In the genomic region with DNA sequence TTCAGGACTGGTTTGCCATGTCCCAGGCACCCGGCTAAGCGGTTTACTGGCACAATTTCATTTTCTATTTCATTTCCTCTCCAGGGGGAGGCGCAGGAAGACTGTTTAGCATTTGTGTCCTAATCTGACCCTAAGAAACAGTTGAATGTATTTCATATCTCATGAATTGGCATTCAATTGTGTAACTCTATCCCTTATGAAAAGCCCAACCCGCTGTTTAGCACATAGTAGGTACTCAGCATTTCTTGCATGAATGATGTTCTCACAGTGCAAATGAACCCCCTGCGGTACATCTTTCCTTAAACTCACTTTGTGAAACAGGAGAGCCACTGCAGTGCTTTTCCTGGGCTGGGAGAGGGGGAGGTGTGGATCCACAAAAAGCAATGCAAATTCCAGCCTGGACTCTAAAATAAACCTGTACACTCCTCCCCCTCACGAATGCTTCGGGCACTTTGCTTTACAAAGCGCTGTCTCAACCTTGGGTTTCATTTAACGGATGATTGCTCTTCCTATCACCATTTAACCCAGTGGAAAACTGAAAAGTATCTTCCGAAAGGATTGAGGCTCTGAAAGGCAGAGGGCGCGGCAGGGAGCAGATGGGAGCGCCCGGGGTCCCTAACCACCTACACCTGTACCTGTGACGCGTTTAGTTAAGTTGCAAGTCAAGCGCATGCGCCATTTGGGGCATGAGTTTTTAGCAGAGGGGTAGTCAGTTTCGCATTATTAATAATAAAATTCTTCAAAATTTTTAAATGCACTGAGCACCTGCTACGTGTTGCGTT, we compare ENCODE assay signal across 1 cellular context.
TF ChIP-seq lines count a peak whose summit lies in the region.

No MANE protein-coding gene starts in this region.

TF ChIP-seq in K562, 482 proteins besides CTCF, POLR2A, EP300 and RAD21 (continued from another document):
- TF ChIP-seq MAZ (CRISPR knock-in tag; conservative IDR thresholded peaks at IDR 0.05 in 1 of 2, IDR thresholded peaks at IDR 0.05 in 1 of 2): peak in 1 of 2 experiments; percentile 33; a peak in 2 of 4 replicates
- TF ChIP-seq ARNT (IDR thresholded peaks at IDR 0.05): peak in 1 of 2 experiments; percentile 49; a peak in 1 of 4 replicates
- TF ChIP-seq CTCFL (IDR thresholded peaks at IDR 0.05; ENCODE audit: borderline replicate concordance, insufficient read depth, low read depth, low read length, poor library complexity, severe bottlenecking): peak; percentile 36
- peak; percentile 34; the same call in 1 of the 2 replicates for TF ChIP-seq EP400 (IDR thresholded peaks at IDR 0.05)
- TF ChIP-seq NFIC (IDR thresholded peaks at IDR 0.05): peak; percentile 20; the same call in 1 of the 2 replicates
- TF ChIP-seq CCNT2 (IDR thresholded peaks at IDR 0.05; ENCODE audit: borderline replicate concordance, extremely low read depth, insufficient read length, low read depth, low read length): no peak
- no peak for TF ChIP-seq TEAD2 (tag; IDR thresholded peaks at IDR 0.05)
- TF ChIP-seq ARID3A (IDR thresholded peaks at IDR 0.05; ENCODE audit: borderline replicate concordance, low read depth, low read length): peak; percentile 89
- TF ChIP-seq BRD9 (IDR thresholded peaks at IDR 0.05; ENCODE audit: low read depth, partially characterized antibody): peak; percentile 40
- TF ChIP-seq KDM2B (CRISPR knock-in tag; IDR thresholded peaks at IDR 0.05): no peak
- no peak for TF ChIP-seq USF1 (CRISPR knock-in tag; IDR thresholded peaks at IDR 0.05)
- TF ChIP-seq, protein P1, sequence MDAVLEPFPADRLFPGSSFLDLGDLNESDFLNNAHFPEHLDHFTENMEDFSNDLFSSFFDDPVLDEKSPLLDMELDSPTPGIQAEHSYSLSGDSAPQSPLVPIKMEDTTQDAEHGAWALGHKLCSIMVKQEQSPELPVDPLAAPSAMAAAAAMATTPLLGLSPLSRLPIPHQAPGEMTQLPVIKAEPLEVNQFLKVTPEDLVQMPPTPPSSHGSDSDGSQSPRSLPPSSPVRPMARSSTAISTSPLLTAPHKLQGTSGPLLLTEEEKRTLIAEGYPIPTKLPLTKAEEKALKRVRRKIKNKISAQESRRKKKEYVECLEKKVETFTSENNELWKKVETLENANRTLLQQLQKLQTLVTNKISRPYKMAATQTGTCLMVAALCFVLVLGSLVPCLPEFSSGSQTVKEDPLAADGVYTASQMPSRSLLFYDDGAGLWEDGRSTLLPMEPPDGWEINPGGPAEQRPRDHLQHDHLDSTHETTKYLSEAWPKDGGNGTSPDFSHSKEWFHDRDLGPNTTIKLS (IDR thresholded peaks at IDR 0.05; ENCODE audit: borderline replicate concordance, low read depth): no peak
- peak; percentile 17; the same call in 1 of the 2 replicates for TF ChIP-seq SP1 (CRISPR knock-in tag; IDR thresholded peaks at IDR 0.05)
- no peak for TF ChIP-seq ZNF77 (CRISPR knock-in tag; IDR thresholded peaks at IDR 0.05)
- peak; percentile 7 for TF ChIP-seq PRDM10 (IDR thresholded peaks at IDR 0.05; ENCODE audit: partially characterized antibody)
- no peak for TF ChIP-seq ZNF79 (CRISPR knock-in tag; IDR thresholded peaks at IDR 0.05; ENCODE audit: low read depth)
- TF ChIP-seq ESRRA (IDR thresholded peaks at IDR 0.05; ENCODE audit: borderline replicate concordance, low read depth): 0 out of 2 replicates have a peak, but pooled peaks have one; percentile 15
- no peak for TF ChIP-seq ARID2 (IDR thresholded peaks at IDR 0.05)
- TF ChIP-seq ETV6 (IDR thresholded peaks at IDR 0.05; ENCODE audit: borderline replicate concordance in 1 of 2, low read depth in 2 of 2, low read length in 1 of 2): 0 out of 4 replicates have a peak, but pooled peaks of 1 of the 2 experiments have one; percentile 8
- TF ChIP-seq ETV6 (CRISPR knock-in tag; IDR thresholded peaks at IDR 0.05; ENCODE audit: borderline replicate concordance): no peak
- TF ChIP-seq PBX2 (CRISPR knock-in tag; IDR thresholded peaks at IDR 0.05; ENCODE audit: low read depth): no peak
- peak; percentile 42; the same call in 1 of the 2 replicates for TF ChIP-seq PBX2 (tag; conservative IDR thresholded peaks at IDR 0.05; ENCODE audit: low read depth)
- peak; percentile 46; the same call in 1 of the 2 replicates for TF ChIP-seq RNF2 (IDR thresholded peaks at IDR 0.05)
- TF ChIP-seq HIVEP1 (CRISPR knock-in tag; IDR thresholded peaks at IDR 0.05): no peak
- TF ChIP-seq JUND (IDR thresholded peaks at IDR 0.05; ENCODE audit: borderline replicate concordance, low read depth, low read length): 0 out of 2 replicates have a peak, but pooled peaks have one; percentile 35
- no peak; the same call in 2 of the 3 replicates for TF ChIP-seq JUND (tag; IDR thresholded peaks at IDR 0.05; ENCODE audit: borderline replicate concordance, low read depth, low read length)
- no peak for TF ChIP-seq MTA1 (IDR thresholded peaks at IDR 0.05; ENCODE audit: borderline replicate concordance)
- TF ChIP-seq HEY1 (CRISPR knock-in tag; IDR thresholded peaks at IDR 0.05; ENCODE audit: borderline replicate concordance): no peak
- no peak; the same call in 1 of the 2 replicates for TF ChIP-seq NCOR1 (IDR thresholded peaks at IDR 0.05)
- 0 out of 2 replicates have a peak, but pooled peaks have one; percentile 41 for TF ChIP-seq FOXJ2 (tag; IDR thresholded peaks at IDR 0.05)
- no peak for TF ChIP-seq BACH1 (tag; IDR thresholded peaks at IDR 0.05)
- TF ChIP-seq RBM39 (optimal IDR thresholded peaks at IDR 0.05; ENCODE audit: low read depth, low read length): no peak
- 0 out of 2 replicates have a peak, but pooled peaks have one; percentile 33 for TF ChIP-seq CEBPG (CRISPR knock-in tag; IDR thresholded peaks at IDR 0.05)
- TF ChIP-seq CEBPG (tag; conservative IDR thresholded peaks at IDR 0.05 in 1 of 2, IDR thresholded peaks at IDR 0.05 in 1 of 2): peak in 1 of 2 experiments; percentile 52; a peak in 1 of 4 replicates
- TF ChIP-seq, protein P2, sequence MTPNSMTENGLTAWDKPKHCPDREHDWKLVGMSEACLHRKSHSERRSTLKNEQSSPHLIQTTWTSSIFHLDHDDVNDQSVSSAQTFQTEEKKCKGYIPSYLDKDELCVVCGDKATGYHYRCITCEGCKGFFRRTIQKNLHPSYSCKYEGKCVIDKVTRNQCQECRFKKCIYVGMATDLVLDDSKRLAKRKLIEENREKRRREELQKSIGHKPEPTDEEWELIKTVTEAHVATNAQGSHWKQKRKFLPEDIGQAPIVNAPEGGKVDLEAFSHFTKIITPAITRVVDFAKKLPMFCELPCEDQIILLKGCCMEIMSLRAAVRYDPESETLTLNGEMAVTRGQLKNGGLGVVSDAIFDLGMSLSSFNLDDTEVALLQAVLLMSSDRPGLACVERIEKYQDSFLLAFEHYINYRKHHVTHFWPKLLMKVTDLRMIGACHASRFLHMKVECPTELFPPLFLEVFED (CRISPR knock-in tag; conservative IDR thresholded peaks at IDR 0.05): 0 out of 2 replicates have a peak, but pooled peaks have one; percentile 11
- peak; percentile 21; the same call in 1 of the 2 replicates for TF ChIP-seq SMARCA4 (IDR thresholded peaks at IDR 0.05)
- TF ChIP-seq ZBTB17 (CRISPR knock-in tag; IDR thresholded peaks at IDR 0.05): no peak
- TF ChIP-seq, protein P3, sequence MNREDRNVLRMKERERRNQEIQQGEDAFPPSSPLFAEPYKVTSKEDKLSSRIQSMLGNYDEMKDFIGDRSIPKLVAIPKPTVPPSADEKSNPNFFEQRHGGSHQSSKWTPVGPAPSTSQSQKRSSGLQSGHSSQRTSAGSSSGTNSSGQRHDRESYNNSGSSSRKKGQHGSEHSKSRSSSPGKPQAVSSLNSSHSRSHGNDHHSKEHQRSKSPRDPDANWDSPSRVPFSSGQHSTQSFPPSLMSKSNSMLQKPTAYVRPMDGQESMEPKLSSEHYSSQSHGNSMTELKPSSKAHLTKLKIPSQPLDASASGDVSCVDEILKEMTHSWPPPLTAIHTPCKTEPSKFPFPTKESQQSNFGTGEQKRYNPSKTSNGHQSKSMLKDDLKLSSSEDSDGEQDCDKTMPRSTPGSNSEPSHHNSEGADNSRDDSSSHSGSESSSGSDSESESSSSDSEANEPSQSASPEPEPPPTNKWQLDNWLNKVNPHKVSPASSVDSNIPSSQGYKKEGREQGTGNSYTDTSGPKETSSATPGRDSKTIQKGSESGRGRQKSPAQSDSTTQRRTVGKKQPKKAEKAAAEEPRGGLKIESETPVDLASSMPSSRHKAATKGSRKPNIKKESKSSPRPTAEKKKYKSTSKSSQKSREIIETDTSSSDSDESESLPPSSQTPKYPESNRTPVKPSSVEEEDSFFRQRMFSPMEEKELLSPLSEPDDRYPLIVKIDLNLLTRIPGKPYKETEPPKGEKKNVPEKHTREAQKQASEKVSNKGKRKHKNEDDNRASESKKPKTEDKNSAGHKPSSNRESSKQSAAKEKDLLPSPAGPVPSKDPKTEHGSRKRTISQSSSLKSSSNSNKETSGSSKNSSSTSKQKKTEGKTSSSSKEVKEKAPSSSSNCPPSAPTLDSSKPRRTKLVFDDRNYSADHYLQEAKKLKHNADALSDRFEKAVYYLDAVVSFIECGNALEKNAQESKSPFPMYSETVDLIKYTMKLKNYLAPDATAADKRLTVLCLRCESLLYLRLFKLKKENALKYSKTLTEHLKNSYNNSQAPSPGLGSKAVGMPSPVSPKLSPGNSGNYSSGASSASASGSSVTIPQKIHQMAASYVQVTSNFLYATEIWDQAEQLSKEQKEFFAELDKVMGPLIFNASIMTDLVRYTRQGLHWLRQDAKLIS (CRISPR knock-in tag; IDR thresholded peaks at IDR 0.05): 0 out of 2 replicates have a peak, but pooled peaks have one; percentile 33
- no peak for TF ChIP-seq TAF7 (tag; IDR thresholded peaks at IDR 0.05)
- TF ChIP-seq RBM22 (IDR thresholded peaks at IDR 0.05; ENCODE audit: low read depth, low read length, poor library complexity, severe bottlenecking): no peak
